In genomic region chr9:82729141-82729540, GRCh38 we compare ENCODE assay signal across 36 cellular contexts.
"Had no signal": no experiment of that assay in that cellular context is flagged by ENCODE, and none has a peak within 500 bp of the region (broad histone marks: within the 10 kb centered on the region; RNA-seq: fewer than 3 reads in every experiment).

No MANE protein-coding gene starts in this region.

- H3K27me3 ChIP-seq: MG63 had no signal

- DNase-seq: Karpas-422, Kasumi-1, MG63, MM.1S, MV-4-11, NCI-H1048, NCI-H1092, NCI-H1092 treated with DMSO at 0.1 percent for 48 hours, NCI-H1105, NCI-H1105 treated with DMSO at 0.1 percent for 48 hours, NCI-H1417, NCI-H1417 treated with DMSO at 0.1 percent for 48 hours, NCI-H1436, NCI-H1436 treated with DMSO at 0.1 percent for 48 hours, NCI-H146, NCI-H1694, NCI-H1694 treated with DMSO at 0.1 percent for 48 hours, NCI-H187, NCI-H187 treated with DMSO at 0.1 percent for 48 hours, NCI-H1930, NCI-H2029, NCI-H2029 treated with DMSO at 0.1 percent for 48 hours, NCI-H2081, NCI-H2081 treated with DMSO at 0.1 percent for 48 hours, NCI-H2107, NCI-H2171, NCI-H2171 treated with DMSO at 0.1 percent for 48 hours, NCI-H226, NCI-H345, NCI-H446, NCI-H446 treated with DMSO at 0.1 percent for 48 hours, NCI-H510A, NCI-H510A treated with DMSO at 0.1 percent for 48 hours, NCI-H524, NCI-H524 treated with DMSO at 0.1 percent for 48 hours, NCI-H526 had no signal

- H3K9me3 ChIP-seq: MG63 had no signal

- H3K36me3 ChIP-seq: MG63 had no signal

- H3K4me3 ChIP-seq: MG63 had no signal
